2 cellular contexts compared by ENCODE assay signal in genomic region chr7:16398211-16399017, GRCh38.
A peak's percentile ranks its signal among the peaks of the same experiment; 100 is the strongest.
TF ChIP-seq lines count a peak whose summit lies in the region.

No MANE protein-coding gene starts in this region.

TF ChIP-seq in K562, 482 proteins besides CTCF, POLR2A, EP300 and RAD21 (continued from another document and continues in another):
- no peak for TF ChIP-seq MGA (IDR thresholded peaks at IDR 0.05)
- peak in 1 of 2 experiments; percentile 8 for TF ChIP-seq E2F6 (IDR thresholded peaks at IDR 0.05; ENCODE audit: borderline replicate concordance in 1 of 2, extremely low read depth in 1 of 2, insufficient read depth in 1 of 2, insufficient read length in 1 of 2, low read depth in 1 of 2, low read length in 1 of 2, poor library complexity in 1 of 2, severe bottlenecking in 1 of 2)
- no peak for TF ChIP-seq ZNF77 (CRISPR knock-in tag; IDR thresholded peaks at IDR 0.05)
- no peak for TF ChIP-seq MTA1 (IDR thresholded peaks at IDR 0.05; ENCODE audit: borderline replicate concordance)
- TF ChIP-seq TCF7L2 (IDR thresholded peaks at IDR 0.05; ENCODE audit: low read depth, low read length) = no peak
- peak; percentile 60 for TF ChIP-seq NFIC (IDR thresholded peaks at IDR 0.05)
- TF ChIP-seq EGR1 (conservative IDR thresholded peaks at IDR 0.05) = no peak

TF ChIP-seq in HepG2, 621 proteins besides CTCF, POLR2A, EP300 and RAD21 (continued from another document):
- TF ChIP-seq ZNF691 (CRISPR knock-in tag; IDR thresholded peaks at IDR 0.05; ENCODE audit: borderline replicate concordance, low read depth) (no peak), ZNF280B (CRISPR knock-in tag; IDR thresholded peaks at IDR 0.05; ENCODE audit: borderline replicate concordance) (no peak), ZNF580 (CRISPR knock-in tag; IDR thresholded peaks at IDR 0.05; ENCODE audit: borderline replicate concordance, low read depth) (no peak), CBX5 (CRISPR knock-in tag; IDR thresholded peaks at IDR 0.05; ENCODE audit: borderline replicate concordance) (no peak), ZNF724P (CRISPR knock-in tag; IDR thresholded peaks at IDR 0.05; ENCODE audit: borderline replicate concordance) (no peak), GLMP (CRISPR knock-in tag; IDR thresholded peaks at IDR 0.05; ENCODE audit: borderline replicate concordance) (no peak), ZNF496 (CRISPR knock-in tag; IDR thresholded peaks at IDR 0.05; ENCODE audit: insufficient replicate concordance) (no peak), PHF5A (CRISPR knock-in tag; IDR thresholded peaks at IDR 0.05; ENCODE audit: low read depth, unreplicated experiment) (no peak), DZIP1 (CRISPR knock-in tag; IDR thresholded peaks at IDR 0.05) (no peak), ZNF781 (CRISPR knock-in tag; IDR thresholded peaks at IDR 0.05; ENCODE audit: borderline replicate concordance, not compliant biosample characterization) (no peak), FOXP4 (CRISPR knock-in tag; IDR thresholded peaks at IDR 0.05) (no peak)
